ENCODE assay signal across 31 cellular contexts in the genomic region with DNA sequence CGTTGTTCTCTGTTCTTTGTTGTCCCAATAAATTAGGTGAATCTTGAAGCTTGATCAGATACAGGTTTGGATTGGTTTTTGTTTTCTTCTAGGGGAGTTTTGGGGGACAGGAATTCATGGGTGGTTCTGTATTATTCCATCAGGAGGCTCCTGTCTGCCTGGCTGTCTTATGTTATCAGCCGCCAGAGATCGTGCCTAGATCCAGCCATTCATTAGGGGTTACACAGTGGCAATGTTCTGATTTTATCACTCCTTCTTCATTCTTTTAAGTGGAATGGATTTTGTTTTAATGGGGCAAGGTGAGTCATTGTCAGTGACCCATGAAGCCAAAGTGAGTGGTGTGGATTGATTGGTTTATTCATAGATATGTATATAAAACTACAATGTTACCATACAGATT.
"Had no signal": no experiment of that assay in that cellular context is flagged by ENCODE, and none has a peak within 500 bp of the region (broad histone marks: within the 10 kb centered on the region; RNA-seq: fewer than 3 reads in every experiment).

No MANE protein-coding gene starts in this region.

- H3K27me3 ChIP-seq: body of pancreas had no signal

- ATAC-seq: activated CD4-positive, alpha-beta T cell treated with anti-CD3 and anti-CD28 coated beads for 36 hours; activated naive CD8-positive, alpha-beta T cell treated with anti-CD3 and anti-CD28 coated beads, Interleukin-2, amount 50 U/mL, for 24 hours; activated T-cell treated with anti-CD3 and anti-CD28 coated beads, Interleukin-2, amount 50 U/mL, for 4 hours; activated T-helper 17 cell treated with anti-CD3 and anti-CD28 coated beads, Interleukin-2, amount 50 U/mL, for 72 hours; body of pancreas; effector memory CD8-positive, alpha-beta T cell; gastroesophageal sphincter had no signal

- H3K27ac ChIP-seq: adrenal gland, body of pancreas, epithelial cell of prostate, esophagus squamous epithelium, gastroesophageal sphincter had no signal

- H3K4me3 ChIP-seq: adrenal gland, body of pancreas, esophagus squamous epithelium, gastroesophageal sphincter had no signal

- H3K36me3 ChIP-seq: adrenal gland, esophagus squamous epithelium, gastroesophageal sphincter had no signal

- H3K9me3 ChIP-seq: adrenal gland, body of pancreas, esophagus squamous epithelium had no signal

- DNase-seq: activated CD4-positive, alpha-beta memory T cell treated with anti-CD3 and anti-CD28 coated beads for 36 hours; activated CD4-positive, alpha-beta T cell treated with anti-CD3 and anti-CD28 coated beads for 36 hours; activated CD4-positive, alpha-beta T cell treated with anti-CD3 and anti-CD28 coated beads, Interleukin-2, amount 10 ng/mL, durations not matched to agents 24 days and 14 days; activated CD4-positive, CD25-positive, alpha-beta regulatory T cell; activated CD4-positive, CD25-positive, alpha-beta regulatory T cell treated with anti-CD3 and anti-CD28 coated beads, Interleukin-2, amount 50 U/mL, for 72 hours; activated CD8-positive, alpha-beta memory T cell treated with anti-CD3 and anti-CD28 coated beads, Interleukin-2, amount 50 U/mL, for 48 hours; activated effector memory CD4-positive, alpha-beta T cell treated with Interleukin-2 at 50 U/mL for 16 hours; activated gamma-delta T cell treated with Interleukin-2 at 50 U/mL for 16 hours; activated naive CD4-positive, alpha-beta T cell treated with anti-CD3 and anti-CD28 coated beads, Interleukin-2, amount 50 U/mL, for 16 hours; activated naive CD4-positive, alpha-beta T cell treated with Interleukin-2 at 50 U/mL for 16 hours; activated naive CD8-positive, alpha-beta T cell treated with anti-CD3 and anti-CD28 coated beads, Interleukin-2, amount 50 U/mL, for 24 hours; activated T-cell treated with anti-CD3 and anti-CD28 coated beads for 4 hours; activated T-cell treated with anti-CD3 and anti-CD28 coated beads, Interleukin-2, amount 50 U/mL, for 4 hours; adrenal gland; amygdala; aorta; body of pancreas; caudate nucleus; cortex of kidney; dermis blood vessel endothelial cell; effector CD4-positive, alpha-beta T cell; effector memory CD8-positive, alpha-beta T cell; esophagus squamous epithelium; foreskin melanocyte; T-helper 2 cell had no signal

- FAIRE-seq: colon, endometrium, endothelial cell of umbilical vein had no signal

- H3K4me1 ChIP-seq: adrenal gland, body of pancreas, esophagus squamous epithelium, gastroesophageal sphincter had no signal
